Comparison of ENCODE assay signal across 8 cellular contexts in genomic region chr3:195441476-195441970, GRCh38. TPM values are rescaled to one million over a fixed set of nuclear protein-coding genes. Genes with fewer than 3 reads are reported as not detected.
DNase-seq lines count a peak whose midpoint lies in the region; ATAC-seq and TF ChIP-seq lines count a peak whose summit lies in the region.

No MANE protein-coding gene starts in this region.

- no peak for TF ChIP-seq EP300 in upper lobe of left lung (IDR thresholded peaks at IDR 0.05)

- H3K4me1 ChIP-seq in breast epithelium, result no peaks in the 10 kb centered on the region
- peaks cover 22 to 39% (median 27%) of the 10 kb centered on the region in 4 donors for H3K4me1 ChIP-seq in upper lobe of left lung

- peak overlapping the region; percentile 76 to 93 (median 82) for H3K4me3 ChIP-seq in breast epithelium
- H3K4me3 ChIP-seq in upper lobe of left lung, result peak overlapping the region; percentile 70 to 99 (median 84)

- no peaks in the 10 kb centered on the region for H3K27me3 ChIP-seq in breast epithelium
- no peaks in the 10 kb centered on the region for H3K27me3 ChIP-seq in upper lobe of left lung

- CTCF ChIA-PET in Calu3 (lab: Charles Lee), result interaction anchor here (6.0 kb wide), 1 partner anchor 171 kb away, joined by 36 read pairs; the partner anchor contains the start of gene XXYLT1

- ATAC-seq in upper lobe of left lung (ENCODE audit: low FRiP score in 2 of 2) (no peak), HG03520 (IDR thresholded peaks at IDR 0.05; ENCODE audit: unreplicated experiment) (no peak)

- no peaks in the 10 kb centered on the region for H3K27me3 Mint-ChIP-seq in Calu3 (ENCODE audit: unreplicated experiment)

- 10 to 11% methylated on average over 10 to 12 of the region's 12 CpGs for WGBS in upper lobe of left lung, 2 donors

- H3K9me3 Mint-ChIP-seq in Calu3 (ENCODE audit: low read depth, unreplicated experiment), result no peaks in the 10 kb centered on the region

- no peak for TF ChIP-seq CTCF in Calu3 (IDR thresholded peaks at IDR 0.05; ENCODE audit: unreplicated experiment)
- no peak for TF ChIP-seq CTCF in breast epithelium (IDR thresholded peaks at IDR 0.05)
- no peak for TF ChIP-seq CTCF in upper lobe of left lung (IDR thresholded peaks at IDR 0.05)

- DNase-seq in Calu3 (no peak), breast epithelium (ENCODE audit: low spot score in 2 of 2) (no peak), medulla oblongata (ENCODE audit: extremely low spot score) (peak; percentile 62), upper lobe of left lung (no peak), kidney tubule cell (ENCODE audit: low spot score) (no peak), A172 (ENCODE audit: low spot score) (no peak)

- peaks cover 32% of the 10 kb centered on the region for H3K4me1 Mint-ChIP-seq in Calu3 (ENCODE audit: low read depth, unreplicated experiment)

- intact Hi-C loops in Calu3 (cut with micrococcal nuclease; ENCODE audit: unreplicated experiment), result loop anchor here (5.0 kb wide), 1 partner anchor 169 kb away; the partner anchor contains the start of gene XXYLT1
- intact Hi-C loops in breast epithelium (cut with DNase I; ENCODE audit: low total_unique reads), result loop anchor here (2.0 kb wide), 1 partner anchor 23 kb away; no protein-coding TSS in a partner anchor

- TF ChIP-seq POLR2A in breast epithelium (IDR thresholded peaks at IDR 0.05) (no peak), upper lobe of left lung (IDR thresholded peaks at IDR 0.05) (no peak)

- no TSS peak for BruUV-seq in Calu3 (replicated peaks; lab: Mats Ljungman, UMichigan)

- H3K36me3 Mint-ChIP-seq in Calu3 (ENCODE audit: insufficient read depth, unreplicated experiment), result peaks cover 30% of the 10 kb centered on the region

- H3K27ac Mint-ChIP-seq in Calu3 (ENCODE audit: unreplicated experiment), result peak overlapping the region; percentile 94

- H3K9me3 ChIP-seq in KOPT-K1 (ENCODE audit: insufficient read depth, low read length, poor library complexity, severe bottlenecking) (no peaks in the 10 kb centered on the region), breast epithelium (no peaks in the 10 kb centered on the region), upper lobe of left lung (no peaks in the 10 kb centered on the region)

- H3K27ac ChIP-seq in KOPT-K1 (ENCODE audit: low read depth, low read length, poor library complexity, severe bottlenecking) (peak overlapping the region; percentile 87), breast epithelium (peak overlapping the region; percentile 88 to 97), upper lobe of left lung (peak overlapping the region; percentile 88 to 100 (median 98))

- H3K36me3 ChIP-seq in KOPT-K1 (ENCODE audit: insufficient read depth, low read length) (no peaks in the 10 kb centered on the region), breast epithelium (no peaks in the 10 kb centered on the region), upper lobe of left lung (no peaks in the 10 kb centered on the region)

- H3K4me3 Mint-ChIP-seq in Calu3 (ENCODE audit: low read depth, unreplicated experiment), result peak overlapping the region; percentile 100

RNA-seq across cellular contexts. Expression of gene ACAP2, which starts 1.3 kb away (rescaled TPM):
- 74.0 TPM in 2 replicates for total RNA-seq in Calu3 (2022)
- total RNA-seq in breast epithelium, result 10 to 100 TPM; 60.0 to 87.1 (median 63.0) TPM
- 10 to 100 TPM; 30.6 to 75.2 (median 52.3) TPM for total RNA-seq in upper lobe of left lung
- total RNA-seq in A172 (2014; rRNA removed; shearing (Covaris generic)), result 52.2 and 53.3 TPM in 2 replicates
